Comparison of ENCODE assay signal across 8 cellular contexts in genomic region chr6:149235130-149235561, GRCh38.
A peak's percentile ranks its signal among the peaks of the same experiment; 100 is the strongest.
DNase-seq lines count a peak whose midpoint lies in the region; ATAC-seq and TF ChIP-seq lines count a peak whose summit lies in the region.

No MANE protein-coding gene starts in this region.

- H3K79me2 ChIP-seq in mesendoderm (ENCODE audit: control insufficient read depth, insufficient read depth, low read length) = no peaks in the 10 kb centered on the region

- H3K23ac ChIP-seq in mesendoderm (ENCODE audit: low read length) = no peak overlapping the region

- H3K27ac ChIP-seq in mesendoderm (ENCODE audit: low read depth, low read length) (no peak overlapping the region), esophagus muscularis mucosa (replicated peaks in 1 of 4) (no peak overlapping the region)

- no peak overlapping the region for H3K4me2 ChIP-seq in mesendoderm (ENCODE audit: low read length)

- peak overlapping the region; percentile 69 for H3K4me3 Mint-ChIP-seq in activated naive CD8-positive, alpha-beta T cell treated with anti-CD3 and anti-CD28 coated beads for 36 hours

- H4K5ac ChIP-seq in mesendoderm (ENCODE audit: low read length) = no peak overlapping the region

- no peaks in the 10 kb centered on the region for H3K79me1 ChIP-seq in mesendoderm (ENCODE audit: low read length)

- no peak overlapping the region for H2BK5ac ChIP-seq in mesendoderm (ENCODE audit: low read length)

- H3K27ac Mint-ChIP-seq in activated naive CD8-positive, alpha-beta T cell treated with anti-CD3 and anti-CD28 coated beads for 36 hours = peak overlapping the region; percentile 97

- peak overlapping the region; percentile 24 for H3K18ac ChIP-seq in mesendoderm (ENCODE audit: low read length)

- H3K4me3 ChIP-seq in mesendoderm (ENCODE audit: low read length) = no peak overlapping the region
- H3K4me3 ChIP-seq in esophagus muscularis mucosa = no peak overlapping the region

- no peak for TF ChIP-seq CTCF in esophagus muscularis mucosa (IDR thresholded peaks at IDR 0.05)

- no peak overlapping the region for H3K9ac ChIP-seq in mesendoderm (ENCODE audit: low read length)

- no peaks in the 10 kb centered on the region for H3K27me3 Mint-ChIP-seq in activated naive CD8-positive, alpha-beta T cell treated with anti-CD3 and anti-CD28 coated beads for 36 hours

- peak; percentile 30 for DNase-seq in stimulated activated CD4-positive, alpha-beta T cell treated with anti-CD3 and anti-CD28 coated beads, Interleukin-15, amount 100 ng/mL, for 24 hours
- DNase-seq in stimulated activated CD4-positive, alpha-beta T cell treated with anti-CD3 and anti-CD28 coated beads, Interleukin-4, amount 100 ng/mL, for 1 hour = no peak
- DNase-seq in NCI-H1092 (lab: John Stamatoyannopoulos, UW) (peak; percentile 74), mesendoderm (no peak), esophagus muscularis mucosa (ENCODE audit: extremely low spot score) (no peak), NCI-H526 treated with DMSO at 0.1 percent for 48 hours (lab: John Stamatoyannopoulos, UW) (no peak)
- DNase-seq in activated naive CD8-positive, alpha-beta T cell treated with anti-CD3 and anti-CD28 coated beads for 36 hours = no peak

- H3K9me3 ChIP-seq in esophagus muscularis mucosa = peaks cover 0 to 9% (median 3%) of the 10 kb centered on the region in 4 donors

- no peak for TF ChIP-seq POLR2A in esophagus muscularis mucosa (IDR thresholded peaks at IDR 0.05; ENCODE audit: low read depth)

- no peak overlapping the region for H3K4ac ChIP-seq in mesendoderm (ENCODE audit: low read depth, low read length)

- TF ChIP-seq EP300 in esophagus muscularis mucosa (IDR thresholded peaks at IDR 0.05) = no peak

- no peak overlapping the region for H2BK120ac ChIP-seq in mesendoderm (ENCODE audit: low read depth, low read length)

- H3K36me3 ChIP-seq in mesendoderm (ENCODE audit: control insufficient read depth, insufficient read depth, low read length) (no peaks in the 10 kb centered on the region), esophagus muscularis mucosa (no peaks in the 10 kb centered on the region)

- intact Hi-C loops in esophagus muscularis mucosa (cut with DNase I) = no loop called here

- no peak overlapping the region for H4K8ac ChIP-seq in mesendoderm (ENCODE audit: low read depth, low read length)

- H3K36me3 Mint-ChIP-seq in activated naive CD8-positive, alpha-beta T cell treated with anti-CD3 and anti-CD28 coated beads for 36 hours = peaks cover 29% of the 10 kb centered on the region

- no CpG with 5 or more reads among the region's 3 CpGs for WGBS in mesendoderm (ENCODE audit: extremely low coverage, insufficient coverage, low lambda C conversion rate)
- 39% methylated on average over 3 of the region's 3 CpGs for WGBS in esophagus muscularis mucosa

- peak overlapping the region; percentile 61 for H2BK15ac ChIP-seq in mesendoderm (replicated peaks; ENCODE audit: low read depth)

- H3K9me3 Mint-ChIP-seq in activated naive CD8-positive, alpha-beta T cell treated with anti-CD3 and anti-CD28 coated beads for 36 hours = peaks cover 25% of the 10 kb centered on the region

- no peak overlapping the region for H2AK5ac ChIP-seq in mesendoderm (ENCODE audit: low read length)

- peaks cover 46% of the 10 kb centered on the region for H3K4me1 Mint-ChIP-seq in activated naive CD8-positive, alpha-beta T cell treated with anti-CD3 and anti-CD28 coated beads for 36 hours

- peaks cover 13% of the 10 kb centered on the region for H3K4me1 ChIP-seq in mesendoderm (ENCODE audit: control insufficient read depth, low read depth, low read length)
- H3K4me1 ChIP-seq in esophagus muscularis mucosa = peaks cover 3 to 57% (median 50%) of the 10 kb centered on the region in 4 donors

- ATAC-seq in HG02610 (IDR thresholded peaks at IDR 0.05; ENCODE audit: unreplicated experiment) = peak; percentile 88

- H3K56ac ChIP-seq in mesendoderm (ENCODE audit: low read length) = no peak overlapping the region

- H3K27me3 ChIP-seq in mesendoderm (ENCODE audit: insufficient read depth, low read length, poor library complexity) (no peaks in the 10 kb centered on the region), esophagus muscularis mucosa (no peaks in the 10 kb centered on the region)

Comparison
In these comparisons a context has a peak if more than half of its experiments do, and no peak if none do; other contexts are left out.
1. DNase-seq: peak in stimulated activated CD4-positive, alpha-beta T cell treated with anti-CD3 and anti-CD28 coated beads, Interleukin-15, amount 100 ng/mL, for 24 hours (single experiment) and NCI-H1092 (single experiment); none in stimulated activated CD4-positive, alpha-beta T cell treated with anti-CD3 and anti-CD28 coated beads, Interleukin-4, amount 100 ng/mL, for 1 hour (single experiment), activated naive CD8-positive, alpha-beta T cell treated with anti-CD3 and anti-CD28 coated beads for 36 hours (single experiment), mesendoderm (single experiment), esophagus muscularis mucosa (single experiment) and NCI-H526 treated with DMSO at 0.1 percent for 48 hours (single experiment).